ENCODE assay signal across 8 cellular contexts in the genomic region with DNA sequence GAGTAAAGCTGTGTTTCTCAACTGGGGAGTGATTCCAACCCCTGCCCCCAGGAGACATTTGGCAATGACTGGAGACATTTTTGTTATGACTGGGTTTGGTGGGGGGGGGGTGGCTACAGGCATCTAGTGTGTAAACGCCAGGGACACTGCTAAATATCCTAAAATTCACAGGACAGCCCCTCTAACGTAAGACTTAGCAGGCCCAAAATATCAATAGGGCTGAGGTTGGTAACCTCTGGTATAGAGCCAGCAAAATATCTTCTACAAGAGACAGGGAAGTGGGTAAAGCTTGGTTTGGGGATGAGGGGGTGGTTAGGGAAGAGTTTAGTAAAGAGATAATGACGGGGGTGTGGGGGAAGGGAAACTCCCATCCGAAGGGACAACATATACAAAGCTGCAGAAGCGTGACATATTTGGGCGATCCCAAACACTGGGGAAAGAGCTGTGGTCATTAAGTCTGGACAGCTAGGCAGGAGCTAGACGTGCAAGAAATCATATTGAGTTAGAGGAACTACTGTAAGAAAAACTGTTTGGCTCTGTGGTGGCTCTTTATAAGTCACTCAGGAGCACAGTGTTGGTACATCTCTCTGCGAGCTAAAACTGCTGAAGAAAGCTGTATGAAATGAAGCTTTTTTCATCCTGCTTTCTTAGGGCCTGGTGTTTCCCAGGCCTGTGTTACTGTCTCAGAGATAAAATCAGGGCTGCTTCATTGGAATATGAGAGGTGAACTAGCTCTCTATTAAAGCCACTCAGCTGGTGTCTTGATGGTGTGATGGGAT. TPM values are rescaled to one million over a fixed set of nuclear protein-coding genes. Genes with fewer than 3 reads are reported as not detected.
A peak's percentile ranks its signal among the peaks of the same experiment; 100 is the strongest.
DNase-seq lines count a peak whose midpoint lies in the region; ATAC-seq and TF ChIP-seq lines count a peak whose summit lies in the region.

No MANE protein-coding gene starts in this region.

- BruUV-seq in A673 (replicated peaks; lab: Mats Ljungman, UMichigan): no TSS peak

- TF ChIP-seq POLR2A in suprapubic skin (IDR thresholded peaks at IDR 0.05): no peak

- TF ChIP-seq EP300 in suprapubic skin (IDR thresholded peaks at IDR 0.05): no peak

- H3K4me1 Mint-ChIP-seq in GM23338 (peaks cover 11% of the 10 kb centered on the region), activated B cell treated with CpG ODN at 0.5 μM for 24 hours (peaks cover 45% of the 10 kb centered on the region)

- H3K27me3 Mint-ChIP-seq in GM23338 (ENCODE audit: insufficient read depth, low read depth, poor library complexity) (peaks cover 3% of the 10 kb centered on the region), activated B cell treated with CpG ODN at 0.5 μM for 24 hours (no peaks in the 10 kb centered on the region)

- H3K4me3 Mint-ChIP-seq in GM23338: no peak overlapping the region
- H3K4me3 Mint-ChIP-seq in activated B cell treated with CpG ODN at 0.5 μM for 24 hours: peak overlapping the region; percentile 66

- H3K27ac ChIP-seq in A673 (ENCODE audit: low read depth, low read length, poor library complexity, severe bottlenecking) (peak overlapping the region; percentile 78), GM23338 (ENCODE audit: low read depth) (no peak overlapping the region), suprapubic skin (peak overlapping the region; percentile 0)

- H4K20me1 ChIP-seq in GM23338 (replicated peaks; ENCODE audit: insufficient read depth): no peaks in the 10 kb centered on the region

- intact Hi-C loops in A673 (cut with micrococcal nuclease; ENCODE audit: unreplicated experiment) (loop anchor here (2.0 kb wide), 1 partner anchor 79 kb away; no protein-coding TSS in a partner anchor), activated B cell treated with CpG ODN at 0.5 μM for 24 hours (cut with micrococcal nuclease) (no loop called here), left ventricle myocardium superior (cut with micrococcal nuclease) (loop anchor here (5.0 to 10.0 kb wide), 2 partner anchors 73 to 151 kb away; a partner anchor contains a TSS)

- no peaks in the 10 kb centered on the region for H3F3A ChIP-seq in GM23338 (replicated peaks; ENCODE audit: low read depth)

- H3K4me3 ChIP-seq in A673 (ENCODE audit: low read depth, low read length, poor library complexity, severe bottlenecking) (no peak overlapping the region), GM23338 (no peak overlapping the region), suprapubic skin (no peak overlapping the region)

- no peaks in the 10 kb centered on the region for H3K79me2 ChIP-seq in GM23338 (replicated peaks; ENCODE audit: insufficient read depth)

- ATAC-seq in GM23338: no peak
- peak; percentile 72 for ATAC-seq in activated B cell treated with CpG ODN at 0.5 μM for 24 hours (ENCODE audit: low read depth)
- peak; percentile 62 for ATAC-seq in left ventricle myocardium superior
- ATAC-seq in GM18870 (IDR thresholded peaks at IDR 0.05; ENCODE audit: unreplicated experiment): no peak
- no peak for ATAC-seq in HG03025 (IDR thresholded peaks at IDR 0.05; ENCODE audit: low FRiP score, unreplicated experiment)

- no peaks in the 10 kb centered on the region for H3K9me3 ChIP-seq in A673 (ENCODE audit: low read depth, low read length, poor library complexity, severe bottlenecking)
- no peaks in the 10 kb centered on the region for H3K9me3 ChIP-seq in suprapubic skin

- 61% methylated on average over 8 of the region's 8 CpGs for WGBS in suprapubic skin

- POLR2A ChIA-PET in A673 (lab: Charles Lee; ENCODE audit: low non-redundant PET) (interaction anchor here (0.7 to 1.3 kb wide), 2 partner anchors 66 to 72 kb away, joined by 9 to 10 read pairs; no protein-coding TSS in a partner anchor), activated B cell treated with CpG ODN at 0.5 μM for 24 hours (lab: Charles Lee) (interaction anchor here (0.9 to 21.4 kb wide), 7 partner anchors 18 to 157 kb away, joined by 3 to 2387 read pairs (median 8); a partner anchor contains a TSS)

- H3K36me3 ChIP-seq in A673 (ENCODE audit: insufficient read depth, low read length, poor library complexity, severe bottlenecking) (peaks cover 17% of the 10 kb centered on the region), GM23338 (ENCODE audit: insufficient read depth) (no peaks in the 10 kb centered on the region), suprapubic skin (no peaks in the 10 kb centered on the region)

- no peak overlapping the region for H3K4me2 ChIP-seq in GM23338

- CTCF ChIA-PET in A673 (lab: Charles Lee): interaction anchor here (0.7 to 3.3 kb wide), 5 partner anchors 19 to 382 kb away, joined by 3 to 17 read pairs (median 5); a partner anchor contains a TSS
- CTCF ChIA-PET in activated B cell treated with CpG ODN at 0.5 μM for 24 hours (lab: Charles Lee): interaction anchor here (1.3 to 6.1 kb wide), 13 partner anchors 10 to 235 kb away, joined by 3 to 202 read pairs (median 24); a partner anchor contains a TSS

- peaks cover 38% of the 10 kb centered on the region for H3K4me1 ChIP-seq in A673 (ENCODE audit: insufficient read depth, low read length, poor library complexity, severe bottlenecking)
- peaks cover 6% of the 10 kb centered on the region for H3K4me1 ChIP-seq in GM23338 (ENCODE audit: insufficient read depth)
- H3K4me1 ChIP-seq in suprapubic skin: peaks cover 18% of the 10 kb centered on the region

- DNase-seq in A673 (ENCODE audit: low spot score): peak; percentile 45
- DNase-seq in GM23338 (ENCODE audit: low spot score): peak; percentile 12
- no peak for DNase-seq in activated B cell treated with CpG ODN at 0.5 μM for 24 hours
- peak; percentile 47 for DNase-seq in left ventricle myocardium superior
- DNase-seq in suprapubic skin (ENCODE audit: low spot score in 2 of 2): no peak
- no peak for DNase-seq in middle frontal gyrus (ENCODE audit: extremely low spot score, low spot score)

- H3K27ac Mint-ChIP-seq in GM23338: no peak overlapping the region
- peak overlapping the region; percentile 87 for H3K27ac Mint-ChIP-seq in activated B cell treated with CpG ODN at 0.5 μM for 24 hours

- peaks cover 18% of the 10 kb centered on the region for H3K9me3 Mint-ChIP-seq in GM23338
- no peaks in the 10 kb centered on the region for H3K9me3 Mint-ChIP-seq in activated B cell treated with CpG ODN at 0.5 μM for 24 hours

- TF ChIP-seq CTCF in A673 (conservative IDR thresholded peaks at IDR 0.05; ENCODE audit: low read depth, low read length) (no peak), GM23338 (conservative IDR thresholded peaks at IDR 0.05; ENCODE audit: low read depth in 2 of 2) (no peak), activated B cell treated with CpG ODN at 0.5 μM for 24 hours (IDR thresholded peaks at IDR 0.05) (no peak), suprapubic skin (IDR thresholded peaks at IDR 0.05) (no peak)

- no peaks in the 10 kb centered on the region for H3K9me2 ChIP-seq in GM23338 (ENCODE audit: insufficient read depth)

- H3K36me3 Mint-ChIP-seq in GM23338 (ENCODE audit: low read depth) (peaks cover 3% of the 10 kb centered on the region; the same call in 2 of the 3 replicates), activated B cell treated with CpG ODN at 0.5 μM for 24 hours (ENCODE audit: low read depth) (peaks cover 15% of the 10 kb centered on the region)

- H3K27me3 ChIP-seq in A673 (replicated peaks; ENCODE audit: insufficient read depth, low read depth, low read length, poor library complexity): no peaks in the 10 kb centered on the region
- H3K27me3 ChIP-seq in GM23338 (ENCODE audit: insufficient read depth): no peaks in the 10 kb centered on the region
- H3K27me3 ChIP-seq in suprapubic skin: no peaks in the 10 kb centered on the region

- peak overlapping the region; percentile 94 for H2AFZ ChIP-seq in GM23338

TF ChIP-seq in GM23338, 12 proteins besides CTCF, POLR2A, EP300 and RAD21 (continues in another document):
- TF ChIP-seq EZH2phosphoT487 (IDR thresholded peaks at IDR 0.05; ENCODE audit: unreplicated experiment): no peak
- no peak for TF ChIP-seq STAT1 (IDR thresholded peaks at IDR 0.05; ENCODE audit: unreplicated experiment)

RNA-seq across cellular contexts. Expression of a gene that starts 0.7 kb away (rescaled TPM):
- 61.0 and 64.4 TPM in 2 replicates for total RNA-seq in A673 (2021)
- 7.0 and 8.3 TPM in 2 replicates for total RNA-seq in GM23338 (2014; rRNA removed; shearing (Covaris generic))
- 3.5 and 4.3 TPM in 2 replicates for polyA plus RNA-seq in GM23338 (2016; fragmentation: Nextera tagmentation; extraction: Ambion mirVana)
- total RNA-seq in activated B cell treated with CpG ODN at 0.5 μM for 24 hours: 30.8 and 35.4 TPM in 2 replicates
- total RNA-seq in left ventricle myocardium superior: 55.2 TPM
- 10 to 100 TPM in 2 of 4 donors, 1 to 10 TPM in 2; 9.1 to 10.6 (median 9.8) TPM for total RNA-seq in suprapubic skin

RNA-seq across cellular contexts. Expression of a gene that starts 24.4 kb away (rescaled TPM):
- 1,596 and 1,873 TPM in 2 replicates for total RNA-seq in A673 (2021)
- 167 and 183 TPM in 2 replicates for total RNA-seq in GM23338 (2014; rRNA removed; shearing (Covaris generic))
- 180 and 191 TPM in 2 replicates for polyA plus RNA-seq in GM23338 (2016; fragmentation: Nextera tagmentation; extraction: Ambion mirVana)
- total RNA-seq in activated B cell treated with CpG ODN at 0.5 μM for 24 hours: 3,396 and 3,707 TPM in 2 replicates
- 1,156 TPM for total RNA-seq in left ventricle myocardium superior
- 1,000 to 10,000 TPM; 3,609 to 4,918 (median 4,073) TPM for total RNA-seq in suprapubic skin

RNA-seq across cellular contexts. Expression of a gene that starts 24.5 kb away (rescaled TPM):
- total RNA-seq in A673 (2021): 1.2 and 1.6 TPM in 2 replicates
- 0.35 TPM in 1 of 2 replicates, not detected in the other for total RNA-seq in GM23338 (2014; rRNA removed; shearing (Covaris generic))
- 0.10 and 0.19 TPM in 2 replicates for polyA plus RNA-seq in GM23338 (2016; fragmentation: Nextera tagmentation; extraction: Ambion mirVana)
- total RNA-seq in activated B cell treated with CpG ODN at 0.5 μM for 24 hours: 19.8 and 27.2 TPM in 2 replicates
- total RNA-seq in left ventricle myocardium superior: 3.0 TPM
- total RNA-seq in suprapubic skin: 1 to 10 TPM in 1 of 4 donors, under 1 TPM in 2, not detected in 1; 0.57 to 1.2 (median 0.86) TPM

Comparison
In these comparisons a context has a peak if more than half of its experiments do, and no peak if none do; other contexts are left out.
1. DNase-seq: peak in A673 (single experiment), GM23338 (single experiment) and left ventricle myocardium superior (single experiment); none in activated B cell treated with CpG ODN at 0.5 μM for 24 hours (single experiment), suprapubic skin (0 of 2) and middle frontal gyrus (single experiment).
2. ATAC-seq: peak in activated B cell treated with CpG ODN at 0.5 μM for 24 hours (single experiment) and left ventricle myocardium superior (single experiment); none in GM23338 (single experiment), GM18870 (single experiment) and HG03025 (single experiment).